ENCODE assay signal across 17 cellular contexts in genomic region chr20:62227977-62228958, GRCh38. TPM values are rescaled to one million over a fixed set of nuclear protein-coding genes. Genes with fewer than 3 reads are reported as not detected.
DNase-seq lines count a peak whose midpoint lies in the region; ATAC-seq, FAIRE-seq and TF ChIP-seq lines count a peak whose summit lies in the region.
"Had no signal": no experiment of that assay in that cellular context is flagged by ENCODE, and none has a peak within 500 bp of the region (broad histone marks: within the 10 kb centered on the region; RNA-seq: fewer than 3 reads in every experiment).

No MANE protein-coding gene starts in this region.

- in situ Hi-C loops in KBM-7 (cut with MboI; ENCODE audit: low pct_unique_long_range_greater_than_20kb, low sequenced_read_pairs): no loop called here

- H3K36me3 Mint-ChIP-seq in stimulated activated effector memory CD8-positive, alpha-beta T cell treated with anti-CD3 and anti-CD28 coated beads, Interleukin-12 subunit alpha, Interleukin-12 subunit beta, amount 100 ng/mL, for 72 hours: no peaks in the 10 kb centered on the region
- H3K36me3 Mint-ChIP-seq: activated naive CD8-positive, alpha-beta T cell; IgD-negative memory B cell; mesothelial cell of epicardium had no signal

- H2BK120ac ChIP-seq in H1 (replicated peaks; ENCODE audit: low read depth, low read length): no peak overlapping the region

- no peaks in the 10 kb centered on the region for H3K9me3 Mint-ChIP-seq in stimulated activated effector memory CD8-positive, alpha-beta T cell treated with anti-CD3 and anti-CD28 coated beads, Interleukin-12 subunit alpha, Interleukin-12 subunit beta, amount 100 ng/mL, for 72 hours
- H3K9me3 Mint-ChIP-seq: mesothelial cell of epicardium had no signal

- H3K79me2 ChIP-seq in SK-N-SH (ENCODE audit: insufficient read depth) (no peaks in the 10 kb centered on the region), H1 (ENCODE audit: control insufficient read depth in 1 of 2, insufficient read depth in 2 of 2, low read length in 2 of 2) (no peaks in the 10 kb centered on the region)

- H2AK5ac ChIP-seq in H1 (ENCODE audit: low read depth, low read length): peak overlapping the region; percentile 59; the same call in 1 of the 2 replicates

- no peak overlapping the region for H2BK15ac ChIP-seq in H1 (ENCODE audit: low read length)

- H3K27ac ChIP-seq in SK-N-SH (ENCODE audit: low read depth in 2 of 2, low read length in 1 of 2): no peak overlapping the region
- no peak overlapping the region for H3K27ac ChIP-seq in H1 (ENCODE audit: low read depth, low read length)
- H3K27ac ChIP-seq: esophagus muscularis mucosa, ovary had no signal

- H3K18ac ChIP-seq in H1 (ENCODE audit: extremely low read depth, low read length): no peak overlapping the region

- H3K9me2 ChIP-seq in SK-N-SH: no peaks in the 10 kb centered on the region

- TF ChIP-seq CTCF in SK-N-SH (IDR thresholded peaks at IDR 0.05) (no peak), H1 (IDR thresholded peaks at IDR 0.05; ENCODE audit: control extremely low read depth in 1 of 3, insufficient read depth in 1 of 3, low read depth in 1 of 3, low read length in 3 of 3) (peak; percentile 3 to 29 (median 18))

- TF ChIP-seq EP300 in SK-N-SH (IDR thresholded peaks at IDR 0.05; ENCODE audit: borderline replicate concordance in 1 of 2, low read depth in 1 of 2, low read length in 1 of 2) (no peak), H1 (IDR thresholded peaks at IDR 0.05; ENCODE audit: borderline replicate concordance in 1 of 2, low read depth in 2 of 2, low read length in 2 of 2) (no peak)

- no peak overlapping the region for H3K27ac Mint-ChIP-seq in stimulated activated effector memory CD8-positive, alpha-beta T cell treated with anti-CD3 and anti-CD28 coated beads, Interleukin-12 subunit alpha, Interleukin-12 subunit beta, amount 100 ng/mL, for 72 hours
- H3K27ac Mint-ChIP-seq: activated naive CD8-positive, alpha-beta T cell; IgD-negative memory B cell; mesothelial cell of epicardium had no signal

- TF ChIP-seq RAD21 in SK-N-SH (IDR thresholded peaks at IDR 0.05; ENCODE audit: low read length) (no peak), H1 (IDR thresholded peaks at IDR 0.05 in 1 of 2, conservative IDR thresholded peaks at IDR 0.05 in 1 of 2; ENCODE audit: low read depth in 2 of 2, low read length in 2 of 2) (peak in 1 of 2 experiments; percentile 18; a peak in 1 of 4 replicates)

- H3K4ac ChIP-seq in H1 (replicated peaks; ENCODE audit: insufficient read length, low read depth, low read length): peak overlapping the region; percentile 21

- peaks cover 16% of the 10 kb centered on the region; the same call in 1 of the 2 replicates for H3K27me3 ChIP-seq in SK-N-SH (ENCODE audit: insufficient read depth)
- H3K27me3 ChIP-seq in H1 (replicated peaks in 1 of 4; ENCODE audit: control insufficient read depth in 3 of 4, extremely low read depth in 1 of 4, insufficient read depth in 3 of 4, low read length in 3 of 4): peaks cover 0 to 15% (median 3%) of the 10 kb centered on the region in 4 experiments; a peak in 3 of 7 replicates
- H3K27me3 ChIP-seq: ovary had no signal

- POLR2A ChIA-PET in SK-N-SH (lab: Yijun Ruan, JAX): no interaction called here
- POLR2A ChIA-PET in H1 (lab: Charles Lee; ENCODE audit: partially characterized antibody): interaction anchor here (0.6 to 2.3 kb wide), 3 partner anchors 8 to 86 kb away, joined by 3 to 9 read pairs (median 3); partner anchors contain the start of gene PSMA7

- ATAC-seq in SK-N-SH treated with all-trans-retinoic acid at 6 μM for 48 hours: no peak; the same call in 2 of the 3 replicates
- ATAC-seq in stimulated activated effector memory CD8-positive, alpha-beta T cell treated with anti-CD3 and anti-CD28 coated beads, Interleukin-12 subunit alpha, Interleukin-12 subunit beta, amount 100 ng/mL, for 72 hours: peak; percentile 6
- no peak for ATAC-seq in GM21381 (IDR thresholded peaks at IDR 0.05; ENCODE audit: unreplicated experiment)

- H2BK5ac ChIP-seq in H1 (ENCODE audit: low read depth, low read length): no peak overlapping the region

- no peak overlapping the region for H2BK20ac ChIP-seq in H1 (ENCODE audit: low read length)

- H3F3A ChIP-seq in SK-N-SH (replicated peaks; ENCODE audit: insufficient read depth): peaks cover 7% of the 10 kb centered on the region

- peak overlapping the region; percentile 97 for H3K56ac ChIP-seq in H1 (replicated peaks; ENCODE audit: insufficient read length, low read depth, low read length)

- peak overlapping the region; percentile 73 for H4K91ac ChIP-seq in H1 (replicated peaks; ENCODE audit: insufficient read length, low read length)

- H3K4me3 ChIP-seq in SK-N-SH (ENCODE audit: low read depth in 2 of 2, low read length in 1 of 2) (no peak overlapping the region), H1 (ENCODE audit: extremely low read depth in 1 of 4, insufficient read depth in 2 of 4, low read depth in 3 of 4, low read length in 4 of 4) (no peak overlapping the region)
- H3K4me3 ChIP-seq: esophagus muscularis mucosa, HAP-1, ovary had no signal

- DNase-seq in SK-N-SH (peak; percentile 40), NCI-H146 (lab: John Stamatoyannopoulos, UW) (peak; percentile 57), H1 (ENCODE audit: low read depth in 1 of 2, low spot score in 2 of 2) (no peak), pons (ENCODE audit: low spot score) (no peak), KBM-7 (no peak)
- DNase-seq in stimulated activated effector memory CD8-positive, alpha-beta T cell treated with anti-CD3 and anti-CD28 coated beads, Interleukin-12 subunit alpha, Interleukin-12 subunit beta, amount 100 ng/mL, for 72 hours (ENCODE audit: low spot score in 2 of 2): no peak
- DNase-seq: NCI-H187, ovary had no signal

- H2AFZ ChIP-seq in SK-N-SH (ENCODE audit: low read depth) (no peak overlapping the region), H1 (ENCODE audit: low read length) (no peak overlapping the region; the same call in 1 of the 2 replicates)

- no peaks in the 10 kb centered on the region for H3K36me3 ChIP-seq in SK-N-SH (replicated peaks in 1 of 2; ENCODE audit: control insufficient read depth in 1 of 2, insufficient read depth in 2 of 2, low read length in 1 of 2)
- no peaks in the 10 kb centered on the region for H3K36me3 ChIP-seq in H1 (ENCODE audit: control insufficient read depth in 2 of 4, insufficient read depth in 4 of 4, low read length in 3 of 4)
- H3K36me3 ChIP-seq: esophagus muscularis mucosa, HAP-1, ovary had no signal

- FAIRE-seq in H1 (lab: Jason Lieb, UNC): no peak

- H3K79me1 ChIP-seq in H1 (ENCODE audit: low read depth, low read length): 0 out of 2 replicates have a peak, but pooled peaks cover 2% of the 10 kb centered on the region

- CTCF ChIA-PET in SK-N-SH (lab: Yijun Ruan, JAX) (interaction anchor here (0.7 to 1.1 kb wide), 3 partner anchors 8 to 17 kb away, joined by 3 to 4 read pairs (median 3); no protein-coding TSS in a partner anchor), H1 (lab: Charles Lee; ENCODE audit: partially characterized antibody) (interaction anchor here (1.1 to 1.5 kb wide), 3 partner anchors 12 to 23 kb away, joined by 3 to 5 read pairs (median 3); no protein-coding TSS in a partner anchor)

- H3K23ac ChIP-seq in H1 (ENCODE audit: insufficient read length): no peak overlapping the region

- H4K5ac ChIP-seq in H1 (ENCODE audit: insufficient read length, low read depth, low read length): no peak overlapping the region

- H3K9me3 ChIP-seq in SK-N-SH (no peaks in the 10 kb centered on the region), H1 (ENCODE audit: insufficient read depth in 2 of 2, low read depth in 1 of 2, low read length in 1 of 2) (peaks cover 0 to 3% of the 10 kb centered on the region in 2 experiments; a peak in 1 of 4 replicates)
- H3K9me3 ChIP-seq: esophagus muscularis mucosa, HAP-1, ovary had no signal

- peaks cover 18% of the 10 kb centered on the region for H3K23me2 ChIP-seq in H1 (ENCODE audit: low read depth, low read length)

- H3K4me2 ChIP-seq in SK-N-SH: no peak overlapping the region
- H3K4me2 ChIP-seq in H1 (ENCODE audit: insufficient read depth in 1 of 2, low read depth in 2 of 2, low read length in 2 of 2): peak overlapping the region in 1 of 2 experiments; percentile 47; a peak in 2 of 4 replicates

- H3K14ac ChIP-seq in H1 (ENCODE audit: insufficient read length): no peak overlapping the region

- H3K9ac ChIP-seq in SK-N-SH: no peak overlapping the region
- H3K9ac ChIP-seq in H1 (replicated peaks in 1 of 4; ENCODE audit: extremely low read depth in 1 of 4, low read depth in 3 of 4, low read length in 3 of 4): no peak overlapping the region

- H4K20me1 ChIP-seq in SK-N-SH (ENCODE audit: insufficient read depth): no peaks in the 10 kb centered on the region
- H4K20me1 ChIP-seq in H1 (replicated peaks in 1 of 2; ENCODE audit: control insufficient read depth in 1 of 2, insufficient read depth in 2 of 2, low read length in 2 of 2): peaks cover 0 to 15% of the 10 kb centered on the region in 2 experiments

- no peaks in the 10 kb centered on the region for H3K4me1 Mint-ChIP-seq in stimulated activated effector memory CD8-positive, alpha-beta T cell treated with anti-CD3 and anti-CD28 coated beads, Interleukin-12 subunit alpha, Interleukin-12 subunit beta, amount 100 ng/mL, for 72 hours
- H3K4me1 Mint-ChIP-seq: mesothelial cell of epicardium had no signal

- 74% methylated on average over 27 of the region's 37 CpGs for WGBS in SK-N-SH (ENCODE audit: low lambda C conversion rate)
- WGBS in H1 (ENCODE audit: extremely low coverage in 1 of 2, insufficient coverage in 1 of 2, insufficient read length in 1 of 2, insufficient replicate concordance in 2 of 2, low coverage in 1 of 2, low lambda C conversion rate in 2 of 2, missing lambda C conversion rate in 1 of 2), 2 experiments: 74% methylated on average over 33 of the region's 37 CpGs; no CpG with 5 or more reads in 1 of the 2 experiments

- TF ChIP-seq POLR2A in H1 (IDR thresholded peaks at IDR 0.05; ENCODE audit: control extremely low read depth in 1 of 2, low read depth in 2 of 2, low read length in 2 of 2): 0 out of 3 replicates have a peak, but pooled peaks of 1 of the 2 experiments have one; percentile 17

- no peak overlapping the region for H3K4me3 Mint-ChIP-seq in stimulated activated effector memory CD8-positive, alpha-beta T cell treated with anti-CD3 and anti-CD28 coated beads, Interleukin-12 subunit alpha, Interleukin-12 subunit beta, amount 100 ng/mL, for 72 hours
- H3K4me3 Mint-ChIP-seq: activated naive CD8-positive, alpha-beta T cell; IgD-negative memory B cell; mesothelial cell of epicardium had no signal

- peaks cover 0 to 21% of the 10 kb centered on the region in 2 experiments; a peak in 1 of 4 replicates for H3K4me1 ChIP-seq in SK-N-SH (ENCODE audit: control insufficient read depth in 1 of 2, insufficient read depth in 2 of 2, low read depth in 1 of 2, low read length in 1 of 2)
- H3K4me1 ChIP-seq in H1 (replicated peaks in 1 of 4; ENCODE audit: control insufficient read depth in 3 of 4, insufficient read depth in 4 of 4, low read length in 3 of 4): peaks cover 0 to 7% (median 5%) of the 10 kb centered on the region in 4 experiments; a peak in 5 of 7 replicates
- H3K4me1 ChIP-seq: esophagus muscularis mucosa, HAP-1 had no signal

- peak overlapping the region; percentile 68 for H2BK12ac ChIP-seq in H1 (ENCODE audit: low read depth, low read length)

- no peak overlapping the region; the same call in 1 of the 2 replicates for H4K8ac ChIP-seq in H1 (ENCODE audit: extremely low read depth, insufficient read depth, low read length)

RNA-seq across cellular contexts. Expression of gene HRH3, which starts 8.2 kb away (rescaled TPM):
- polyA plus RNA-seq in SK-N-SH (2012; rRNA removed) (0.02 TPM in 2 replicates), H1 (2011; rRNA removed) (2.0 and 3.1 TPM in 2 replicates)
- 0.03 and 0.04 TPM in 2 replicates for polyA plus RNA-seq in SK-N-SH (2012; cell fraction: cytosol; rRNA removed)
- 0.07 and 0.18 TPM in 2 replicates for polyA plus RNA-seq in SK-N-SH (2012; cell fraction: nucleus; rRNA removed)
- 4.4 and 4.5 TPM in 2 replicates for total RNA-seq in H1 (2021; fragmentation: NEBNext Ultra II Directional; extraction: Animal tissue kit (Norgen Biotek cat#: 25700))
- 1.1 TPM for polyA plus RNA-seq in H1 (2011; cell fraction: cytosol; rRNA removed)
- 6.5 TPM for polyA plus RNA-seq in H1 (2011; cell fraction: nucleus; rRNA removed)
- 2.9 to 8.2 TPM (median 6.9 TPM) in 4 replicates for polyA plus RNA-seq in H1 (2012, experiment 1 of 2)
- polyA plus RNA-seq in H1 (2012, experiment 2 of 2): 5.6 TPM
- 3.7 TPM for polyA plus RNA-seq in H1 (2013, experiment 1 of 2)
- 4.0 TPM for polyA plus RNA-seq in H1 (2013, experiment 2 of 2)
- 0.54 and 0.66 TPM in 2 replicates for polyA minus RNA-seq in H1 (2011; rRNA and poly(A)+ RNA removed)
- 3.4 TPM for polyA minus RNA-seq in H1 (2011; cell fraction: cytosol; rRNA and poly(A)+ RNA removed)
- polyA minus RNA-seq in H1 (2011; cell fraction: nucleus; rRNA and poly(A)+ RNA removed): 1.6 TPM
- total RNA-seq: chondrocyte; esophagus muscularis mucosa; mesothelial cell of epicardium; ovary; T-helper 2 cell treated with Interferon-gamma antibody and Interleukin-4, amounts not matched to agents 100 ng/mL and 5 ng/mL, for 36 hours had no signal
- polyA plus RNA-seq: IgD-negative memory B cell, ovary had no signal

RNA-seq across cellular contexts. Expression of gene OSBPL2, which starts 10.1 kb away (rescaled TPM):
- 17.7 and 18.7 TPM in 2 replicates for polyA plus RNA-seq in SK-N-SH (2012; rRNA removed)
- 10.6 and 13.0 TPM in 2 replicates for polyA plus RNA-seq in SK-N-SH (2012; cell fraction: cytosol; rRNA removed)
- polyA plus RNA-seq in SK-N-SH (2012; cell fraction: nucleus; rRNA removed): 38.0 and 48.3 TPM in 2 replicates
- total RNA-seq in H1 (2021; fragmentation: NEBNext Ultra II Directional; extraction: Animal tissue kit (Norgen Biotek cat#: 25700)): 42.4 and 42.6 TPM in 2 replicates
- 11.7 and 16.9 TPM in 2 replicates for polyA plus RNA-seq in H1 (2011; rRNA removed)
- 17.9 TPM for polyA plus RNA-seq in H1 (2011; cell fraction: cytosol; rRNA removed)
- 47.6 TPM for polyA plus RNA-seq in H1 (2011; cell fraction: nucleus; rRNA removed)
- 21.7 to 24.9 TPM (median 23.7 TPM) in 4 replicates for polyA plus RNA-seq in H1 (2012, experiment 1 of 2)
- 5.0 TPM for polyA plus RNA-seq in H1 (2012, experiment 2 of 2)
- 17.0 TPM for polyA plus RNA-seq in H1 (2013, experiment 1 of 2)
- 15.9 TPM for polyA plus RNA-seq in H1 (2013, experiment 2 of 2)
- polyA minus RNA-seq in H1 (2011; rRNA and poly(A)+ RNA removed): 51.4 and 59.5 TPM in 2 replicates
- 16.6 TPM for polyA minus RNA-seq in H1 (2011; cell fraction: cytosol; rRNA and poly(A)+ RNA removed)
- 25.7 TPM for polyA minus RNA-seq in H1 (2011; cell fraction: nucleus; rRNA and poly(A)+ RNA removed)

RNA-seq across cellular contexts. Expression of gene MTG2, which starts 45.4 kb away (rescaled TPM):
- polyA plus RNA-seq in SK-N-SH (2012; rRNA removed) (36.6 and 42.9 TPM in 2 replicates), H1 (2011; rRNA removed) (14.4 and 24.7 TPM in 2 replicates)
- 25.8 and 27.8 TPM in 2 replicates for polyA plus RNA-seq in SK-N-SH (2012; cell fraction: cytosol; rRNA removed)
- polyA plus RNA-seq in SK-N-SH (2012; cell fraction: nucleus; rRNA removed): 66.8 and 75.1 TPM in 2 replicates
- total RNA-seq in H1 (2021; fragmentation: NEBNext Ultra II Directional; extraction: Animal tissue kit (Norgen Biotek cat#: 25700)): 22.8 and 24.1 TPM in 2 replicates
- 18.4 TPM for polyA plus RNA-seq in H1 (2011; cell fraction: cytosol; rRNA removed)
- polyA plus RNA-seq in H1 (2011; cell fraction: nucleus; rRNA removed): 19.7 TPM
- 17.7 to 22.3 TPM (median 18.6 TPM) in 4 replicates for polyA plus RNA-seq in H1 (2012, experiment 1 of 2)
- polyA plus RNA-seq in H1 (2012, experiment 2 of 2): 18.3 TPM
- 23.6 TPM for polyA plus RNA-seq in H1 (2013, experiment 1 of 2)
- 23.9 TPM for polyA plus RNA-seq in H1 (2013, experiment 2 of 2)
- polyA minus RNA-seq in H1 (2011; rRNA and poly(A)+ RNA removed): 7.7 and 10.8 TPM in 2 replicates
- polyA minus RNA-seq in H1 (2011; cell fraction: cytosol; rRNA and poly(A)+ RNA removed): 8.8 TPM
- 12.1 TPM for polyA minus RNA-seq in H1 (2011; cell fraction: nucleus; rRNA and poly(A)+ RNA removed)

Comparison
In these comparisons a context has a peak if more than half of its experiments do, and no peak if none do; other contexts are left out.
1. DNase-seq: peak in SK-N-SH (single experiment) and NCI-H146 (single experiment); none in H1 (0 of 2), stimulated activated effector memory CD8-positive, alpha-beta T cell treated with anti-CD3 and anti-CD28 coated beads, Interleukin-12 subunit alpha, Interleukin-12 subunit beta, amount 100 ng/mL, for 72 hours (0 of 2), pons (single experiment) and KBM-7 (single experiment).
2. Of the 17 proteins assayed by ChIP-seq in both H1 and SK-N-SH: peak only in H1: CTCF, MAX, TAF1 and TCF12; only in SK-N-SH: none; in both: none; in neither: 12; mixed calls (peak in some experiments, not most) for 1.